ENCODE assay signal across 1 cellular context in genomic region chr6:151379933-151380847, GRCh38.
TF ChIP-seq lines count a peak whose summit lies in the region.

No MANE protein-coding gene starts in this region.

TF ChIP-seq in K562, 482 proteins besides CTCF, POLR2A, EP300 and RAD21 (continued from another document):
- TF ChIP-seq PRDM10 (IDR thresholded peaks at IDR 0.05; ENCODE audit: partially characterized antibody), result peak; percentile 23
- TF ChIP-seq ZKSCAN1 (IDR thresholded peaks at IDR 0.05; ENCODE audit: low read depth, low read length), result peak; percentile 28; the same call in 1 of the 2 replicates
- TF ChIP-seq MEF2A (IDR thresholded peaks at IDR 0.05; ENCODE audit: control insufficient read depth, low read depth, low read length), result no peak
TF ChIP-seq in K562: peak in this region for 2.
